In genomic region chr1:33347650-33347992, GRCh38 we compare ENCODE assay signal across 8 cellular contexts. TPM values are rescaled to one million over a fixed set of nuclear protein-coding genes. Genes with fewer than 3 reads are reported as not detected.
DNase-seq lines count a peak whose midpoint lies in the region; ATAC-seq and TF ChIP-seq lines count a peak whose summit lies in the region.

No MANE protein-coding gene starts in this region.

- peaks cover 0 to 4% (median 0%) of the 10 kb centered on the region in 3 donors for H3K27me3 Mint-ChIP-seq in CD14-positive monocyte (ENCODE audit: low read depth in 3 of 3)

- no peak for ATAC-seq in HG02938 (IDR thresholded peaks at IDR 0.05; ENCODE audit: unreplicated experiment)
- no peak for ATAC-seq in omental fat pad (ENCODE audit: low FRiP score)

- peak overlapping the region in 3 of 7 donors; percentile 84 to 91 (median 87) for H3K27ac Mint-ChIP-seq in CD14-positive monocyte

- DNase-seq in CD14-positive monocyte (ENCODE audit: low spot score): no peak
- DNase-seq in NCI-H226: peak; percentile 43
- peak; percentile 75 for DNase-seq in choroid plexus epithelial cell (ENCODE audit: low read depth)
- DNase-seq in H7: no peak
- DNase-seq in germinal center (ENCODE audit: low spot score): no peak
- DNase-seq in omental fat pad (ENCODE audit: low spot score): no peak

- peak overlapping the region; percentile 79 to 96 for H3K4me3 Mint-ChIP-seq in CD14-positive monocyte

- H3K4me3 ChIP-seq in choroid plexus epithelial cell (ENCODE audit: low read depth, low read length): peak overlapping the region; percentile 78
- no peak overlapping the region for H3K4me3 ChIP-seq in mucosa of stomach (ENCODE audit: low read length)
- H3K4me3 ChIP-seq in H7 (ENCODE audit: insufficient read depth, low read depth, low read length): no peak overlapping the region

- H3K9me3 ChIP-seq in mucosa of stomach (ENCODE audit: control insufficient read depth, low read length): no peaks in the 10 kb centered on the region

- H3K36me3 ChIP-seq in mucosa of stomach (ENCODE audit: control insufficient read depth, insufficient read depth, low read length): no peaks in the 10 kb centered on the region
- no peaks in the 10 kb centered on the region for H3K36me3 ChIP-seq in H7 (replicated peaks; ENCODE audit: control insufficient read depth, insufficient read depth, low read length)

- peak overlapping the region; percentile 83 for H3K9ac ChIP-seq in mucosa of stomach (ENCODE audit: low read length)

- H3K4me1 Mint-ChIP-seq in CD14-positive monocyte: peaks cover 66% of the 10 kb centered on the region

- intact Hi-C loops in CD14-positive monocyte (cut with micrococcal nuclease): loop anchor here in 1 of 2 donors (1.0 kb wide), 1 partner anchor 8 kb away; no protein-coding TSS in a partner anchor

- TF ChIP-seq CTCF in CD14-positive monocyte (IDR thresholded peaks at IDR 0.05) (no peak), choroid plexus epithelial cell (conservative IDR thresholded peaks at IDR 0.05; ENCODE audit: low read depth, low read length) (no peak), omental fat pad (IDR thresholded peaks at IDR 0.05) (no peak)

- peaks cover 35 to 41% of the 10 kb centered on the region in 2 donors for H3K36me3 Mint-ChIP-seq in CD14-positive monocyte

- H3K9me3 Mint-ChIP-seq in CD14-positive monocyte: no peaks in the 10 kb centered on the region

- H3K27me3 ChIP-seq in mucosa of stomach (ENCODE audit: control insufficient read depth, insufficient read depth, low read length): no peaks in the 10 kb centered on the region
- H3K27me3 ChIP-seq in H7 (ENCODE audit: control insufficient read depth, insufficient read depth, low read length): peaks cover 52% of the 10 kb centered on the region

- peaks cover 43% of the 10 kb centered on the region for H3K4me1 ChIP-seq in mucosa of stomach (ENCODE audit: control insufficient read depth, insufficient read depth, low read length)

RNA-seq across cellular contexts. Expression of gene A3GALT2, which starts 26.7 kb away (rescaled TPM):
- polyA plus RNA-seq in CD14-positive monocyte: not detected
- total RNA-seq in H7 (2014; rRNA removed; shearing (Covaris generic)): not detected in 2 replicates
- not detected for total RNA-seq in omental fat pad

Comparison
In these comparisons a context has a peak if more than half of its experiments do, and no peak if none do; other contexts are left out.
1. DNase-seq: peak in NCI-H226 (single experiment) and choroid plexus epithelial cell (single experiment); none in CD14-positive monocyte (single experiment), H7 (single experiment), germinal center (single experiment) and omental fat pad (single experiment).